9 cellular contexts compared by ENCODE assay signal in genomic region chr10:131973160-131973951, GRCh38. TPM values are rescaled to one million over a fixed set of nuclear protein-coding genes. Genes with fewer than 3 reads are reported as not detected.
DNase-seq lines count a peak whose midpoint lies in the region; ATAC-seq and TF ChIP-seq lines count a peak whose summit lies in the region.
"Had no signal": no experiment of that assay in that cellular context is flagged by ENCODE, and none has a peak within 500 bp of the region (broad histone marks: within the 10 kb centered on the region; RNA-seq: fewer than 3 reads in every experiment).

No MANE protein-coding gene starts in this region.

- H3K4me3 Mint-ChIP-seq in stimulated activated effector memory CD8-positive, alpha-beta T cell treated with anti-CD3 and anti-CD28 coated beads, Interleukin-12 subunit alpha, Interleukin-12 subunit beta, amount 100 ng/mL, for 72 hours, result peak overlapping the region; percentile 67

- H3K27me3 ChIP-seq in H7 (ENCODE audit: control insufficient read depth, insufficient read depth, low read length) (no peaks in the 10 kb centered on the region), heart left ventricle (no peaks in the 10 kb centered on the region)

- H3K27ac ChIP-seq in heart left ventricle, result peak overlapping the region in 11 of 12 donors; percentile 40 to 82 (median 72)

- POLR2A ChIA-PET in HEK293T (lab: Yijun Ruan, JAX), result no interaction called here

- peaks cover 100% of the 10 kb centered on the region for H3K36me3 Mint-ChIP-seq in stimulated activated effector memory CD8-positive, alpha-beta T cell treated with anti-CD3 and anti-CD28 coated beads, Interleukin-12 subunit alpha, Interleukin-12 subunit beta, amount 100 ng/mL, for 72 hours

- DNase-seq in H7 (peak; percentile 38), heart left ventricle (peak in 4 of 5 donors; percentile 44 to 81 (median 66)), HEK293T (ENCODE audit: extremely low spot score) (no peak), NCI-H2029 treated with DMSO at 0.1 percent for 48 hours (lab: John Stamatoyannopoulos, UW) (no peak)
- DNase-seq in activated CD8-positive, alpha-beta memory T cell treated with anti-CD3 and anti-CD28 coated beads for 24 hours, result peak; percentile 68
- DNase-seq in stimulated activated effector memory CD8-positive, alpha-beta T cell treated with anti-CD3 and anti-CD28 coated beads, Interleukin-12 subunit alpha, Interleukin-12 subunit beta, amount 100 ng/mL, for 72 hours (ENCODE audit: low spot score in 2 of 2), result no peak
- DNase-seq: NCI-H2171, retina had no signal

- WGBS in heart left ventricle, 4 donors, result 51 to 78% (median 65%) methylated on average over 27 to 34 of the region's 34 CpGs

- H3K36me3 ChIP-seq in H7 (replicated peaks; ENCODE audit: control insufficient read depth, insufficient read depth, low read length) (peaks cover 8% of the 10 kb centered on the region), heart left ventricle (peaks cover 0 to 39% (median 32%) of the 10 kb centered on the region in 9 donors)

- H3K4me1 Mint-ChIP-seq in stimulated activated effector memory CD8-positive, alpha-beta T cell treated with anti-CD3 and anti-CD28 coated beads, Interleukin-12 subunit alpha, Interleukin-12 subunit beta, amount 100 ng/mL, for 72 hours, result peaks cover 78% of the 10 kb centered on the region

- no peak for TF ChIP-seq POLR2A in heart left ventricle (IDR thresholded peaks at IDR 0.05)

- no peaks in the 10 kb centered on the region for H3K9me3 Mint-ChIP-seq in stimulated activated effector memory CD8-positive, alpha-beta T cell treated with anti-CD3 and anti-CD28 coated beads, Interleukin-12 subunit alpha, Interleukin-12 subunit beta, amount 100 ng/mL, for 72 hours

- no peaks in the 10 kb centered on the region for H3K9me3 ChIP-seq in heart left ventricle

- peaks cover 10 to 59% (median 32%) of the 10 kb centered on the region in 12 donors for H3K4me1 ChIP-seq in heart left ventricle

- CTCF ChIA-PET in HEK293T (lab: Yijun Ruan, JAX), result interaction anchor here (0.6 to 1.5 kb wide), 4 partner anchors 11 to 100 kb away, joined by 3 read pairs; no protein-coding TSS in a partner anchor

- intact Hi-C loops in heart left ventricle (cut with DNase I), result loop anchor here in 5 of 10 donors (5.0 to 10.0 kb wide), 3 partner anchors 66 to 71 kb away; partner anchors contain the start of gene PPP2R2D (in 4 of the 5)

- H3K4me3 ChIP-seq in H7 (ENCODE audit: insufficient read depth, low read depth, low read length), result no peak overlapping the region
- H3K4me3 ChIP-seq in heart left ventricle, result peak overlapping the region in 6 of 12 donors; percentile 7 to 24 (median 14)

- H3K27ac Mint-ChIP-seq in stimulated activated effector memory CD8-positive, alpha-beta T cell treated with anti-CD3 and anti-CD28 coated beads, Interleukin-12 subunit alpha, Interleukin-12 subunit beta, amount 100 ng/mL, for 72 hours, result peak overlapping the region; percentile 85

- no peak for TF ChIP-seq CTCF in heart left ventricle (IDR thresholded peaks at IDR 0.05)

- ATAC-seq in heart left ventricle (peak; percentile 67 to 89 (median 79)), HG03457 (IDR thresholded peaks at IDR 0.05; ENCODE audit: unreplicated experiment) (no peak)
- peak; percentile 33 for ATAC-seq in stimulated activated effector memory CD8-positive, alpha-beta T cell treated with anti-CD3 and anti-CD28 coated beads, Interleukin-12 subunit alpha, Interleukin-12 subunit beta, amount 100 ng/mL, for 72 hours

TF ChIP-seq in HEK293T, 16 proteins besides CTCF, POLR2A, EP300 and RAD21:
- TF ChIP-seq SP1 (IDR thresholded peaks at IDR 0.05) (no peak), SUZ12 (IDR thresholded peaks at IDR 0.05) (no peak), FOXA1 (IDR thresholded peaks at IDR 0.05) (no peak), LEF1 (IDR thresholded peaks at IDR 0.05; ENCODE audit: borderline replicate concordance) (no peak), HDGF (IDR thresholded peaks at IDR 0.05; ENCODE audit: borderline replicate concordance) (no peak), TARDBP (IDR thresholded peaks at IDR 0.05) (no peak), NFRKB (IDR thresholded peaks at IDR 0.05) (no peak), CTBP1 (IDR thresholded peaks at IDR 0.05; ENCODE audit: borderline replicate concordance) (no peak), ZNF384 (IDR thresholded peaks at IDR 0.05) (no peak), BHLHE40 (IDR thresholded peaks at IDR 0.05; ENCODE audit: borderline replicate concordance) (no peak), FOXM1 (IDR thresholded peaks at IDR 0.05; ENCODE audit: borderline replicate concordance) (no peak), ARNT (IDR thresholded peaks at IDR 0.05) (no peak), FOXK2 (IDR thresholded peaks at IDR 0.05) (no peak), ELF4 (IDR thresholded peaks at IDR 0.05) (no peak), L3MBTL2 (conservative IDR thresholded peaks at IDR 0.05) (no peak), PKNOX1 (IDR thresholded peaks at IDR 0.05) (no peak)

RNA-seq across cellular contexts. Expression of gene BNIP3, which starts 8.4 kb away (rescaled TPM):
- total RNA-seq in H7 (2014; rRNA removed; shearing (Covaris generic)), result 129 and 219 TPM in 2 replicates
- 100 to 1,000 TPM in 8 of 9 donors, 10 to 100 TPM in 1; 97.1 to 711 (median 130) TPM for total RNA-seq in heart left ventricle
- polyA plus RNA-seq in heart left ventricle, result 100 to 1,000 TPM in 1 of 2 donors, 10 to 100 TPM in 1; 48.1 to 119 TPM

Comparison
In these comparisons a context has a peak if more than half of its experiments do, and no peak if none do; other contexts are left out.
1. DNase-seq: peak in H7 (single experiment), activated CD8-positive, alpha-beta memory T cell treated with anti-CD3 and anti-CD28 coated beads for 24 hours (single experiment) and heart left ventricle (4 of 5); none in stimulated activated effector memory CD8-positive, alpha-beta T cell treated with anti-CD3 and anti-CD28 coated beads, Interleukin-12 subunit alpha, Interleukin-12 subunit beta, amount 100 ng/mL, for 72 hours (0 of 2), HEK293T (single experiment) and NCI-H2029 treated with DMSO at 0.1 percent for 48 hours (single experiment).